27 cellular contexts compared by ENCODE assay signal in genomic region chr12:67074072-67074471, GRCh38.
"Had no signal": no experiment of that assay in that cellular context is flagged by ENCODE, and none has a peak within 500 bp of the region (broad histone marks: within the 10 kb centered on the region; RNA-seq: fewer than 3 reads in every experiment).

No MANE protein-coding gene starts in this region.

- H3K4me1 ChIP-seq: psoas muscle, right lobe of liver, thyroid gland had no signal

- DNase-seq: occipital lobe; ovary; posterior cingulate gyrus; psoas muscle; right cardiac atrium; right lobe of liver; sigmoid colon; small intestine; stimulated activated CD4-positive, alpha-beta T cell treated with anti-CD3 and anti-CD28 coated beads, Interleukin-15, amount 100 ng/mL, for 24 hours; stimulated activated CD4-positive, alpha-beta T cell treated with anti-CD3 and anti-CD28 coated beads, Interleukin-2, amount 100 ng/mL, for 24 hours; stimulated activated CD4-positive, alpha-beta T cell treated with anti-CD3 and anti-CD28 coated beads, Interleukin-2, amount 100 ng/mL, for 48 hours; stimulated activated CD4-positive, alpha-beta T cell treated with anti-CD3 and anti-CD28 coated beads, Interleukin-4, amount 100 ng/mL, for 24 hours; stimulated activated naive B cell treated with anti-CD40 and anti-IgM and Interleukin-4, amounts not matched to agents 10 μg/mL and 1 μg/mL and 100 μg/mL, for 72 hours; stimulated activated naive CD4-positive, alpha-beta T cell treated with Interleukin-2 at 50 U/mL for 16 hours; stomach; thyroid gland; trophoblast cell; upper lobe of left lung had no signal

- H3K36me3 Mint-ChIP-seq: neural progenitor cell; stimulated activated effector memory CD8-positive, alpha-beta T cell treated with anti-CD3 and anti-CD28 coated beads, Interleukin-12 subunit alpha, Interleukin-12 subunit beta, amount 100 ng/mL, for 72 hours; stimulated activated naive B cell treated with anti-CD40 and anti-IgM and Interleukin-4, amounts not matched to agents 10 μg/mL and 1 μg/mL and 100 μg/mL, for 72 hours had no signal

- H3K36me3 ChIP-seq: neural progenitor cell, ovary, right lobe of liver, sigmoid colon, stomach, thoracic aorta, thyroid gland, tibial nerve, upper lobe of left lung, vagina had no signal

- H3K27ac Mint-ChIP-seq: neural progenitor cell; progenitor cell of endocrine pancreas; stimulated activated effector memory CD8-positive, alpha-beta T cell treated with anti-CD3 and anti-CD28 coated beads, Interleukin-12 subunit alpha, Interleukin-12 subunit beta, amount 100 ng/mL, for 72 hours; stimulated activated naive B cell treated with anti-CD40 and anti-IgM and Interleukin-4, amounts not matched to agents 10 μg/mL and 1 μg/mL and 100 μg/mL, for 72 hours; stimulated activated naive CD8-positive, alpha-beta T cell treated with anti-CD3 and anti-CD28 coated beads, Interleukin-15, Interleukin-2, amounts not matched to agents 100 ng/mL and 50 ng/mL, for 24 hours had no signal

- H3K9me3 Mint-ChIP-seq: nephron; neural progenitor cell; stimulated activated effector memory CD8-positive, alpha-beta T cell treated with anti-CD3 and anti-CD28 coated beads, Interleukin-12 subunit alpha, Interleukin-12 subunit beta, amount 100 ng/mL, for 72 hours; stimulated activated naive B cell treated with anti-CD40 and anti-IgM and Interleukin-4, amounts not matched to agents 10 μg/mL and 1 μg/mL and 100 μg/mL, for 72 hours; stimulated activated naive CD8-positive, alpha-beta T cell treated with anti-CD3 and anti-CD28 coated beads, Interleukin-15, Interleukin-2, amounts not matched to agents 100 ng/mL and 50 ng/mL, for 24 hours had no signal

- H3K4me3 Mint-ChIP-seq: nephron; neural progenitor cell; stimulated activated effector memory CD8-positive, alpha-beta T cell treated with anti-CD3 and anti-CD28 coated beads, Interleukin-12 subunit alpha, Interleukin-12 subunit beta, amount 100 ng/mL, for 72 hours; stimulated activated naive B cell treated with anti-CD40 and anti-IgM and Interleukin-4, amounts not matched to agents 10 μg/mL and 1 μg/mL and 100 μg/mL, for 72 hours; stimulated activated naive CD8-positive, alpha-beta T cell treated with anti-CD3 and anti-CD28 coated beads, Interleukin-15, Interleukin-2, amounts not matched to agents 100 ng/mL and 50 ng/mL, for 24 hours had no signal

- H3K4me3 ChIP-seq: neural progenitor cell, ovary, psoas muscle, right lobe of liver, sigmoid colon, stomach, thoracic aorta, thyroid gland, tibial nerve, upper lobe of left lung, vagina had no signal

- H3K27ac ChIP-seq: neural progenitor cell, ovary, parathyroid adenoma, psoas muscle, right lobe of liver, sigmoid colon, stomach, thoracic aorta, thyroid gland, tibial nerve, upper lobe of left lung, vagina had no signal

- H3K9me3 ChIP-seq: ovary, psoas muscle, right lobe of liver, sigmoid colon, stomach, thoracic aorta, thyroid gland, tibial nerve, upper lobe of left lung, vagina had no signal
